Comparison of ENCODE assay signal across 8 cellular contexts in the genomic region with DNA sequence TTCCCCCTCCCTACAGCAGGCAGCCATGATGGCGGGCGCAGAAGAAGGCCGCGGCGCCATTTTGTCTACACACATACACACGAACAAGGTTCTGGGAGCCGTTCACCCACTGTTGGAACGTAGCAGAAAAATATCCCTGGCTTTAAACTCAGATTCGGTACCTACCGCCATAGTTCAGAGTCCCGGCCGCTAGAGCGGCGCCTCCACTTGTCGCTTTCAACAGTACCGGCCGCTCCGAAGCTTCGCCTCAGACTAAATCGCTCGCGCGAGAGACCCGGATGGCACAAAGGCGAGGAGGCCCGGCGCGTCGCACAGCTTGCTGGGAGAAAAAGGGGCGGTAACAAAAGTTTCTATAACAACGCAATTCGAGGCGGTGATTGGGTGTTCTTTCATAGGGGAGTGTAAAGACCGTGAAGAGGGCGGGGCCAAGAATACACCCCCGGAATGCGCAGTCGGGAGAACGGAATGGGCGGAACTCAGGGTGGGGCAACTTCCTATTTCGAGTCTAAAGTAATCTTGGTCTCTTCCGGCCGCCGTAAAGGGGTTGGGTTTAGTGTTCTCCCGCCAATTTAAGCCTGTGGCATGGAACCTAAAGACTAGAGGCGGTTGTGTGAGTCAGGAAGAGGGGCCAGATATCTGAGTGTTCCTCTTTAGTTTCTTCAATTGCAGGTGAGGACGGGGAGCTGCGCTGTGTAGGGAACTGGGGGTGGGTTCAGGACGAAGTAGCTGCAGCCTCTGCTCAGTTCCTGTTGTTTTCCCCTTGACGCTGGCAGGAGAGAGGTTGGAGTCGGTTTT. TPM values are rescaled to one million over a fixed set of nuclear protein-coding genes. Genes with fewer than 3 reads are reported as not detected.
DNase-seq lines count a peak whose midpoint lies in the region; ATAC-seq and TF ChIP-seq lines count a peak whose summit lies in the region.

A gene with protein sequence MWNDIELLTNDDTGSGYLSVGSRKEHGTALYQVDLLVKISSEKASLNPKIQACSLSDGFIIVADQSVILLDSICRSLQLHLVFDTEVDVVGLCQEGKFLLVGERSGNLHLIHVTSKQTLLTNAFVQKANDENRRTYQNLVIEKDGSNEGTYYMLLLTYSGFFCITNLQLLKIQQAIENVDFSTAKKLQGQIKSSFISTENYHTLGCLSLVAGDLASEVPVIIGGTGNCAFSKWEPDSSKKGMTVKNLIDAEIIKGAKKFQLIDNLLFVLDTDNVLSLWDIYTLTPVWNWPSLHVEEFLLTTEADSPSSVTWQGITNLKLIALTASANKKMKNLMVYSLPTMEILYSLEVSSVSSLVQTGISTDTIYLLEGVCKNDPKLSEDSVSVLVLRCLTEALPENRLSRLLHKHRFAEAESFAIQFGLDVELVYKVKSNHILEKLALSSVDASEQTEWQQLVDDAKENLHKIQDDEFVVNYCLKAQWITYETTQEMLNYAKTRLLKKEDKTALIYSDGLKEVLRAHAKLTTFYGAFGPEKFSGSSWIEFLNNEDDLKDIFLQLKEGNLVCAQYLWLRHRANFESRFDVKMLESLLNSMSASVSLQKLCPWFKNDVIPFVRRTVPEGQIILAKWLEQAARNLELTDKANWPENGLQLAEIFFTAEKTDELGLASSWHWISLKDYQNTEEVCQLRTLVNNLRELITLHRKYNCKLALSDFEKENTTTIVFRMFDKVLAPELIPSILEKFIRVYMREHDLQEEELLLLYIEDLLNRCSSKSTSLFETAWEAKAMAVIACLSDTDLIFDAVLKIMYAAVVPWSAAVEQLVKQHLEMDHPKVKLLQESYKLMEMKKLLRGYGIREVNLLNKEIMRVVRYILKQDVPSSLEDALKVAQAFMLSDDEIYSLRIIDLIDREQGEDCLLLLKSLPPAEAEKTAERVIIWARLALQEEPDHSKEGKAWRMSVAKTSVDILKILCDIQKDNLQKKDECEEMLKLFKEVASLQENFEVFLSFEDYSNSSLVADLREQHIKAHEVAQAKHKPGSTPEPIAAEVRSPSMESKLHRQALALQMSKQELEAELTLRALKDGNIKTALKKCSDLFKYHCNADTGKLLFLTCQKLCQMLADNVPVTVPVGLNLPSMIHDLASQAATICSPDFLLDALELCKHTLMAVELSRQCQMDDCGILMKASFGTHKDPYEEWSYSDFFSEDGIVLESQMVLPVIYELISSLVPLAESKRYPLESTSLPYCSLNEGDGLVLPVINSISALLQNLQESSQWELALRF (N-terminal part only) (plus strand): TSS at position 567 of the 795 bp plus-strand sequence. CDS start 2,815 bp downstream, outside the sequence.
A gene with protein sequence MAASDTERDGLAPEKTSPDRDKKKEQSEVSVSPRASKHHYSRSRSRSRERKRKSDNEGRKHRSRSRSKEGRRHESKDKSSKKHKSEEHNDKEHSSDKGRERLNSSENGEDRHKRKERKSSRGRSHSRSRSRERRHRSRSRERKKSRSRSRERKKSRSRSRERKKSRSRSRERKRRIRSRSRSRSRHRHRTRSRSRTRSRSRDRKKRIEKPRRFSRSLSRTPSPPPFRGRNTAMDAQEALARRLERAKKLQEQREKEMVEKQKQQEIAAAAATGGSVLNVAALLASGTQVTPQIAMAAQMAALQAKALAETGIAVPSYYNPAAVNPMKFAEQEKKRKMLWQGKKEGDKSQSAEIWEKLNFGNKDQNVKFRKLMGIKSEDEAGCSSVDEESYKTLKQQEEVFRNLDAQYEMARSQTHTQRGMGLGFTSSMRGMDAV (minus strand): TSS at position 254 of the 795 bp plus-strand sequence. CDS start 83 bp downstream, at position 171.

- peak; percentile 97 for ATAC-seq in stimulated activated naive CD8-positive, alpha-beta T cell treated with anti-CD3 and anti-CD28 coated beads, Interleukin-15, amount 100 ng/mL, for 72 hours

- H3K4ac ChIP-seq in H9 (ENCODE audit: low read depth, low read length): peak within 1 kb of the TSS; percentile 99; the same call in 1 of the 2 replicates

- no peak within 1 kb of the TSS; the same call in 1 of the 2 replicates for H2BK15ac ChIP-seq in H9 (ENCODE audit: low read depth, low read length)

- peaks cover 12% of the 10 kb centered on the region for H3K36me3 ChIP-seq in ES-I3 (ENCODE audit: insufficient read depth, low read length)
- peaks cover 61% of the 10 kb centered on the region for H3K36me3 ChIP-seq in MG63

- H2BK5ac ChIP-seq in H9 (ENCODE audit: insufficient read length, low read length): peak within 1 kb of the TSS; percentile 100

- no peaks in the 10 kb centered on the region for H3K9me3 Mint-ChIP-seq in H9
- no peaks in the 10 kb centered on the region for H3K9me3 Mint-ChIP-seq in nephron progenitor cell
- H3K9me3 Mint-ChIP-seq in stimulated activated naive CD8-positive, alpha-beta T cell treated with anti-CD3 and anti-CD28 coated beads, Interleukin-15, amount 100 ng/mL, for 72 hours: no peaks in the 10 kb centered on the region

- DNase-seq in H9 (peak; percentile 100), MG63 (peak; percentile 98), SHP77 (lab: John Stamatoyannopoulos, UW) (peak; percentile 100), fibroblast of the conjunctiva (ENCODE audit: low read depth) (peak; percentile 99), nephron progenitor cell (peak; percentile 94)
- peak; percentile 97 for DNase-seq in activated effector memory CD4-positive, alpha-beta T cell treated with Interleukin-2 at 50 U/mL for 16 hours
- DNase-seq in stimulated activated naive CD8-positive, alpha-beta T cell treated with anti-CD3 and anti-CD28 coated beads, Interleukin-15, amount 100 ng/mL, for 72 hours: peak; percentile 97 to 99

- H2AFZ ChIP-seq in H9 (ENCODE audit: low read length): peak within 1 kb of the TSS; percentile 9

- peak within 1 kb of the TSS; percentile 100 for H3K9ac ChIP-seq in ES-I3 (ENCODE audit: low read depth, low read length)
- H3K9ac ChIP-seq in H9 (ENCODE audit: extremely low read depth, insufficient read length, low read length): peak within 1 kb of the TSS; percentile 100

- H3K79me2 ChIP-seq in H9 (ENCODE audit: insufficient read depth, low read length): peaks cover 44% of the 10 kb centered on the region

- H3K56ac ChIP-seq in H9 (ENCODE audit: insufficient read length, low read depth, low read length): peak within 1 kb of the TSS; percentile 98

- WGBS in H9 (ENCODE audit: extremely low coverage, insufficient read length, low lambda C conversion rate): no CpG with 5 or more reads among the region's 51 CpGs

- H2BK120ac ChIP-seq in H9 (ENCODE audit: low read depth, low read length, poor library complexity, severe bottlenecking): peak within 1 kb of the TSS; percentile 100

- TF ChIP-seq CTCF in H9 (conservative IDR thresholded peaks at IDR 0.05): no peak
- no peak for TF ChIP-seq CTCF in nephron progenitor cell (IDR thresholded peaks at IDR 0.05)

- peak within 1 kb of the TSS; percentile 37 for H4K91ac ChIP-seq in H9 (ENCODE audit: insufficient read length, low read depth, low read length)

- peaks cover 27 to 44% (median 44%) of the 10 kb centered on the region in 3 experiments for H3K36me3 Mint-ChIP-seq in H9 (ENCODE audit: insufficient read depth in 1 of 3, low read depth in 3 of 3)
- peaks cover 38% of the 10 kb centered on the region for H3K36me3 Mint-ChIP-seq in nephron progenitor cell (ENCODE audit: low read depth)

- H3K4me3 ChIP-seq in MG63: peak within 1 kb of the TSS; percentile 80

- peaks cover 3% of the 10 kb centered on the region; the same call in 1 of the 2 replicates for H3K4me1 ChIP-seq in ES-I3 (ENCODE audit: insufficient read depth, low read length)
- H3K4me1 ChIP-seq in H9 (ENCODE audit: insufficient read depth, low read length): no peaks in the 10 kb centered on the region

- H3K27me3 ChIP-seq in H9 (ENCODE audit: insufficient read depth, low read length) (no peaks in the 10 kb centered on the region), MG63 (no peaks in the 10 kb centered on the region)

- peaks cover 4% of the 10 kb centered on the region for H3K23me2 ChIP-seq in H9 (ENCODE audit: insufficient read length, low read depth, low read length, poor library complexity, severe bottlenecking)

- H3T11ph ChIP-seq in H9 (ENCODE audit: low read length): peak within 1 kb of the TSS; percentile 99

- H3K27me3 Mint-ChIP-seq in H9 (ENCODE audit: low read depth): no peaks in the 10 kb centered on the region
- H3K27me3 Mint-ChIP-seq in nephron progenitor cell (ENCODE audit: low read depth, poor library complexity): no peaks in the 10 kb centered on the region
- no peaks in the 10 kb centered on the region for H3K27me3 Mint-ChIP-seq in stimulated activated naive CD8-positive, alpha-beta T cell treated with anti-CD3 and anti-CD28 coated beads, Interleukin-15, amount 100 ng/mL, for 72 hours

- H3K23ac ChIP-seq in H9 (ENCODE audit: insufficient read length, low read depth, low read length): no peak within 1 kb of the TSS

- no peak within 1 kb of the TSS for H2AK5ac ChIP-seq in H9 (ENCODE audit: insufficient read length, low read length)

- H3K14ac ChIP-seq in H9 (ENCODE audit: insufficient read depth, low read length): peak within 1 kb of the TSS; percentile 100

- H3K4me3 Mint-ChIP-seq in H9: no peak within 1 kb of the TSS
- no peak within 1 kb of the TSS for H3K4me3 Mint-ChIP-seq in nephron progenitor cell
- H3K4me3 Mint-ChIP-seq in stimulated activated naive CD8-positive, alpha-beta T cell treated with anti-CD3 and anti-CD28 coated beads, Interleukin-15, amount 100 ng/mL, for 72 hours: no peak within 1 kb of the TSS

- peak within 1 kb of the TSS; percentile 100 for H3K18ac ChIP-seq in H9 (ENCODE audit: insufficient read length, low read depth, low read length)

- peaks cover 3% of the 10 kb centered on the region for H3K79me1 ChIP-seq in H9 (ENCODE audit: insufficient read depth, low read depth, low read length, poor library complexity, severe bottlenecking)

- H3K9me3 ChIP-seq in ES-I3 (ENCODE audit: control insufficient read depth, insufficient read depth, low read length): no peaks in the 10 kb centered on the region
- no peaks in the 10 kb centered on the region for H3K9me3 ChIP-seq in H9 (ENCODE audit: control insufficient read depth, low read depth, low read length)
- H3K9me3 ChIP-seq in MG63: no peaks in the 10 kb centered on the region

- peak within 1 kb of the TSS; percentile 99 for H3K27ac ChIP-seq in H9 (ENCODE audit: insufficient read length, low read depth, low read length)

- no peak within 1 kb of the TSS; a peak in 1 of 7 replicates for H3K27ac Mint-ChIP-seq in H9
- H3K27ac Mint-ChIP-seq in nephron progenitor cell: no peak within 1 kb of the TSS
- H3K27ac Mint-ChIP-seq in stimulated activated naive CD8-positive, alpha-beta T cell treated with anti-CD3 and anti-CD28 coated beads, Interleukin-15, amount 100 ng/mL, for 72 hours: no peak within 1 kb of the TSS

- peak within 1 kb of the TSS; percentile 96 for H2BK12ac ChIP-seq in H9 (ENCODE audit: insufficient read length, low read depth, low read length)

- peak within 1 kb of the TSS; percentile 100 for H4K5ac ChIP-seq in H9 (ENCODE audit: insufficient read length, low read depth, low read length)

- H4K8ac ChIP-seq in H9 (replicated peaks; ENCODE audit: insufficient read length, low read depth, low read length): no peak within 1 kb of the TSS

- no peaks in the 10 kb centered on the region for H4K20me1 ChIP-seq in H9 (ENCODE audit: control insufficient read depth, insufficient read depth, insufficient read length)

- peaks cover 20 to 22% of the 10 kb centered on the region in 2 experiments for H3K4me1 Mint-ChIP-seq in H9
- H3K4me1 Mint-ChIP-seq in nephron progenitor cell: peaks cover 25% of the 10 kb centered on the region
- H3K4me1 Mint-ChIP-seq in stimulated activated naive CD8-positive, alpha-beta T cell treated with anti-CD3 and anti-CD28 coated beads, Interleukin-15, amount 100 ng/mL, for 72 hours: peaks cover 34% of the 10 kb centered on the region

- peak within 1 kb of the TSS; percentile 95 for H3K4me2 ChIP-seq in H9 (ENCODE audit: insufficient read depth, insufficient read length, low read length)

- H2BK20ac ChIP-seq in H9 (ENCODE audit: low read depth, low read length, poor library complexity, severe bottlenecking): peak within 1 kb of the TSS; percentile 97

RNA-seq across cellular contexts. Expression of the first gene that starts in this region (rescaled TPM):
- total RNA-seq in H9 (2021): 66.8 and 71.3 TPM in 2 replicates
- total RNA-seq in MG63 (2014; rRNA removed; shearing (Covaris generic); ENCODE audit: low replicate concordance): 20.5 and 32.1 TPM in 2 replicates

RNA-seq across cellular contexts. Expression of the second gene that starts in this region (rescaled TPM):
- total RNA-seq in H9 (2021): 64.9 and 66.2 TPM in 2 replicates
- 54.6 and 57.9 TPM in 2 replicates for total RNA-seq in MG63 (2014; rRNA removed; shearing (Covaris generic); ENCODE audit: low replicate concordance)

Comparison
In these comparisons a context has a peak if more than half of its experiments do, and no peak if none do; other contexts are left out.
1. Peak in every context shown above with its lines: DNase-seq, ATAC-seq, H3K4me3 ChIP-seq and H3K27ac ChIP-seq.